In genomic region chr15:75112848-75113492, GRCh38 we compare ENCODE assay signal across 11 cellular contexts.
DNase-seq lines count a peak whose midpoint lies in the region; ATAC-seq lines count a peak whose summit lies in the region.
"Had no signal": no experiment of that assay in that cellular context is flagged by ENCODE, and none has a peak within 500 bp of the region (broad histone marks: within the 10 kb centered on the region; RNA-seq: fewer than 3 reads in every experiment).

No MANE protein-coding gene starts in this region.

- peaks cover 16% of the 10 kb centered on the region; the same call in 1 of the 2 replicates for H4K20me1 ChIP-seq in BLaER1

- in situ Hi-C loops in G401 (cut with HindIII; ENCODE audit: low sequenced_read_pairs): no loop called here

- H3K9ac ChIP-seq in BLaER1: no peak overlapping the region
- no peak overlapping the region for H3K9ac ChIP-seq in trophoblast cell (ENCODE audit: low read length)

- H3K79me1 ChIP-seq in trophoblast cell (ENCODE audit: low read length): peaks cover 1% of the 10 kb centered on the region

- H2BK12ac ChIP-seq in trophoblast cell (ENCODE audit: low read length): no peak overlapping the region

- H4K8ac ChIP-seq in trophoblast cell (ENCODE audit: low read depth, low read length): no peak overlapping the region

- H4K91ac ChIP-seq in trophoblast cell (ENCODE audit: low read depth, low read length): no peak overlapping the region

- no peak overlapping the region for H3K14ac ChIP-seq in trophoblast cell (ENCODE audit: low read length)

- H3K4ac ChIP-seq in trophoblast cell (ENCODE audit: low read depth, low read length): no peak overlapping the region

- H2AK5ac ChIP-seq in trophoblast cell (ENCODE audit: low read length): no peak overlapping the region

- H2BK120ac ChIP-seq in trophoblast cell (ENCODE audit: insufficient read depth, low read length, poor library complexity): no peak overlapping the region

- H2AFZ ChIP-seq in trophoblast cell (ENCODE audit: insufficient read depth, low read length, poor library complexity): no peak overlapping the region

- no peak overlapping the region for H3K18ac ChIP-seq in trophoblast cell (ENCODE audit: low read length)

- H3K27ac ChIP-seq in BLaER1: no peak overlapping the region
- no peak overlapping the region for H3K27ac ChIP-seq in trophoblast cell (ENCODE audit: low read depth, low read length)
- H3K27ac ChIP-seq: Peyer's patch had no signal

- DNase-seq in NOMO-1 treated with dmso at 0.1 percent for 144 hours (lab: John Stamatoyannopoulos, UW; ENCODE audit: unreplicated experiment) (peak; percentile 56), G401 (ENCODE audit: low spot score) (no peak), AG08396 (ENCODE audit: low spot score) (no peak), NCI-H1092 (lab: John Stamatoyannopoulos, UW) (no peak), trophoblast cell (no peak)
- DNase-seq: activated CD4-positive, alpha-beta memory T cell treated with anti-CD3 and anti-CD28 coated beads for 36 hours; Karpas-422 had no signal

- ATAC-seq in GM19043 (IDR thresholded peaks at IDR 0.05; ENCODE audit: low read depth, unreplicated experiment): peak; percentile 54
- peak; percentile 53 for ATAC-seq in HG02885 (IDR thresholded peaks at IDR 0.05; ENCODE audit: poor library complexity, unreplicated experiment)

- H3K36me3 ChIP-seq in BLaER1 (0 out of 2 replicates have a peak, but pooled peaks cover 6% of the 10 kb centered on the region), trophoblast cell (ENCODE audit: control insufficient read depth in 1 of 2, insufficient read depth in 2 of 2, low read length in 2 of 2) (no peaks in the 10 kb centered on the region)
- H3K36me3 ChIP-seq: Peyer's patch had no signal

- no peaks in the 10 kb centered on the region for H3K79me2 ChIP-seq in trophoblast cell (ENCODE audit: control insufficient read depth, insufficient read depth, low read length, poor library complexity)

- WGBS in trophoblast cell (ENCODE audit: extremely low coverage, insufficient coverage, insufficient read length): no CpG with 5 or more reads among the region's 3 CpGs

- H3K27me3 ChIP-seq in BLaER1: no peaks in the 10 kb centered on the region
- no peaks in the 10 kb centered on the region for H3K27me3 ChIP-seq in trophoblast cell (ENCODE audit: insufficient read depth, low read length)
- H3K27me3 ChIP-seq: Peyer's patch had no signal

- H3K9me3 ChIP-seq in BLaER1: peaks cover 52% of the 10 kb centered on the region
- peaks cover 4% of the 10 kb centered on the region for H3K9me3 ChIP-seq in trophoblast cell (ENCODE audit: insufficient read depth, low read depth, low read length)
- H3K9me3 ChIP-seq: Peyer's patch had no signal

- no peak overlapping the region for H2BK5ac ChIP-seq in trophoblast cell (ENCODE audit: low read depth, low read length, poor library complexity)

- H3K4me3 ChIP-seq in BLaER1: no peak overlapping the region
- no peak overlapping the region for H3K4me3 ChIP-seq in trophoblast cell (ENCODE audit: low read depth, low read length)
- H3K4me3 ChIP-seq: Peyer's patch had no signal

- H3K4me1 ChIP-seq in BLaER1 (peaks cover 45% of the 10 kb centered on the region), trophoblast cell (ENCODE audit: control insufficient read depth in 1 of 2, insufficient read depth in 2 of 2, low read length in 2 of 2) (peaks cover 0 to 2% of the 10 kb centered on the region in 2 experiments)

- H3K4me2 ChIP-seq in BLaER1 (peak overlapping the region; percentile 20; the same call in 1 of the 2 replicates), trophoblast cell (ENCODE audit: low read length) (no peak overlapping the region)

- H4K12ac ChIP-seq in trophoblast cell (ENCODE audit: low read depth, low read length): no peak overlapping the region

- H3K23ac ChIP-seq in trophoblast cell (ENCODE audit: low read length): no peak overlapping the region
